Comparison of ENCODE assay signal across 1 cellular context in genomic region chr3:47016934-47017435, GRCh38.
TF ChIP-seq lines count a peak whose summit lies in the region.

No MANE protein-coding gene starts in this region.

TF ChIP-seq in K562, 482 proteins besides CTCF, POLR2A, EP300 and RAD21 (continued from another document):
- TF ChIP-seq ADNP (tag; IDR thresholded peaks at IDR 0.05) = no peak
- no peak for TF ChIP-seq KDM5B (IDR thresholded peaks at IDR 0.05; ENCODE audit: insufficient replicate concordance, low read depth, low read length)
- 0 out of 2 replicates have a peak, but pooled peaks have one; percentile 10 for TF ChIP-seq MYNN (IDR thresholded peaks at IDR 0.05)
- no peak for TF ChIP-seq MYNN (CRISPR knock-in tag; IDR thresholded peaks at IDR 0.05)
- peak; percentile 71 for TF ChIP-seq MAFG (tag; conservative IDR thresholded peaks at IDR 0.05)
- no peak for TF ChIP-seq SRSF1 (IDR thresholded peaks at IDR 0.05; ENCODE audit: low read depth, low read length)
- peak; percentile 32; the same call in 1 of the 2 replicates for TF ChIP-seq TAL1 (IDR thresholded peaks at IDR 0.05)
- TF ChIP-seq ZNF398 (CRISPR knock-in tag; IDR thresholded peaks at IDR 0.05) = no peak
- TF ChIP-seq ZNF24 (IDR thresholded peaks at IDR 0.05) = no peak
- TF ChIP-seq HNRNPLL (IDR thresholded peaks at IDR 0.05; ENCODE audit: low read depth, low read length, poor library complexity, severe bottlenecking) = no peak
- TF ChIP-seq HNRNPL (IDR thresholded peaks at IDR 0.05; ENCODE audit: low read depth, low read length) = no peak
- no peak; the same call in 1 of the 2 replicates for TF ChIP-seq BACH1 (tag; IDR thresholded peaks at IDR 0.05)
- no peak for TF ChIP-seq TAF7 (tag; IDR thresholded peaks at IDR 0.05)
- peak; percentile 91 for TF ChIP-seq ETV1 (tag; conservative IDR thresholded peaks at IDR 0.05; ENCODE audit: low read depth)
- no peak for TF ChIP-seq EP400 (IDR thresholded peaks at IDR 0.05)
- no peak for TF ChIP-seq HMGXB4 (CRISPR knock-in tag; IDR thresholded peaks at IDR 0.05)
- 0 out of 4 replicates have a peak, but pooled peaks of 1 of the 2 experiments have one; percentile 56 for TF ChIP-seq TEAD1 (CRISPR knock-in tag; IDR thresholded peaks at IDR 0.05)
- TF ChIP-seq BRF1 (IDR thresholded peaks at IDR 0.05; ENCODE audit: borderline replicate concordance, extremely low read depth, insufficient read length) = no peak
- TF ChIP-seq NRF1 (conservative IDR thresholded peaks at IDR 0.05 in 1 of 2, IDR thresholded peaks at IDR 0.05 in 1 of 2) = peak in 1 of 2 experiments; percentile 42; a peak in 2 of 4 replicates
- TF ChIP-seq POLR2G (IDR thresholded peaks at IDR 0.05; ENCODE audit: low read depth, low read length) = no peak
- TF ChIP-seq ZFP91 (CRISPR knock-in tag; IDR thresholded peaks at IDR 0.05) = no peak
- TF ChIP-seq CREB5 (CRISPR knock-in tag; IDR thresholded peaks at IDR 0.05) = no peak
- TF ChIP-seq ZMIZ1 (IDR thresholded peaks at IDR 0.05; ENCODE audit: low read depth in 2 of 2, low read length in 2 of 2) = 0 out of 4 replicates have a peak, but pooled peaks of 1 of the 2 experiments have one; percentile 45
- TF ChIP-seq ELF4 (CRISPR knock-in tag; IDR thresholded peaks at IDR 0.05) = no peak
- no peak for TF ChIP-seq NR2F6 (CRISPR knock-in tag; IDR thresholded peaks at IDR 0.05)
- peak; percentile 72 for TF ChIP-seq MAFF (IDR thresholded peaks at IDR 0.05; ENCODE audit: low read length)
- no peak for TF ChIP-seq U2AF2 (optimal IDR thresholded peaks at IDR 0.05; ENCODE audit: low read depth, low read length)
- peak; percentile 80 for TF ChIP-seq ARID1B (IDR thresholded peaks at IDR 0.05)
- TF ChIP-seq ZNF511 (CRISPR knock-in tag; IDR thresholded peaks at IDR 0.05) = no peak
- no peak for TF ChIP-seq ZNF444 (CRISPR knock-in tag; IDR thresholded peaks at IDR 0.05)
- peak in 1 of 2 experiments; percentile 72; a peak in 1 of 4 replicates for TF ChIP-seq ARNT (IDR thresholded peaks at IDR 0.05)
- 0 out of 4 replicates have a peak, but pooled peaks of 1 of the 2 experiments have one; percentile 33 for TF ChIP-seq TRIM24 (IDR thresholded peaks at IDR 0.05)
- TF ChIP-seq SMAD2 (IDR thresholded peaks at IDR 0.05; ENCODE audit: low read depth, low read length) = no peak
- peak; percentile 62 for TF ChIP-seq ELF1 (tag; IDR thresholded peaks at IDR 0.05)
- no peak for TF ChIP-seq PCBP2 (IDR thresholded peaks at IDR 0.05; ENCODE audit: low read depth, low read length, poor library complexity, severe bottlenecking)
- no peak for TF ChIP-seq RFX7 (CRISPR knock-in tag; IDR thresholded peaks at IDR 0.05)
- TF ChIP-seq MXI1 (IDR thresholded peaks at IDR 0.05; ENCODE audit: low read depth, low read length) = no peak
- TF ChIP-seq ZNF318 (IDR thresholded peaks at IDR 0.05; ENCODE audit: borderline replicate concordance in 1 of 2, low read depth in 1 of 2) = no peak
- no peak for TF ChIP-seq NR2C2 (CRISPR knock-in tag; IDR thresholded peaks at IDR 0.05)
- TF ChIP-seq NR2C2 (tag; IDR thresholded peaks at IDR 0.05) = peak; percentile 28; the same call in 1 of the 2 replicates
- no peak for TF ChIP-seq ZNF143 (CRISPR knock-in tag; IDR thresholded peaks at IDR 0.05)
